ENCODE assay signal across 9 cellular contexts in the genomic region with DNA sequence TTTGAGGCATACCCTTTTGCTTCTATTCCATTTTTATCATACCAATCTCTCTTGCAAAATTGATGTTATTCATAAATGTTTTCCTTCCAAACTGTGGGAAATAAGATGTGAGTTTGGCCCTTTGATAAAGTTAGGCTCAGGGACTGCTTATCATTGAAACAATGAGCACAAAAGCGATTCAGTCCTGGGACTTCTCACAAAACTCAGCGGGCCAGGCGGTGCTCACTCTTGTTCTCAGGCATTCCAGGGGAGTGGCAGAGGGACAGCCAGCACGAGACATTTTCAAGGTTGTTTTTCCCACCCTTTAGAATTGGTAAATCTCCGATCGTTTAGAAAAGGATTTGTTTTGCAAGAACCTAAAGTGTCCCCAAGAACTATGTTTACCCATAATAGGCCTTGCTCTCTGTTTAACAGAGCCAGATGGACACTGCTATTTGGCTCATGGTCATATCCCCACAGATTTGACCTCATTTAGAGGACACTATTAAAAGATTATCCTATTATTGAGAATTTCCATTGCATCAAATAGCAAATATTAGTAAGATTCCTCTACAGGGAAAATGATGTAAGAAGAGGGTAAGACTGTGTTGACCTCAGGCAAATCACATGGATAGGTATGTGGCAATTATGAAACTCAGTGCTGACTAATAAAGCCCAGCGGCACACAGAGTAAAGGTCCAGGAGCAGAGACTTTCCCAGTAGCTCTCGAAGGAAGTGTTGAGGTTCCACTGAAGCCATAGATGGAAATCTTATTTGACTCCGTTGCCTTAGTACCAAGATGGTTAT.
A peak's percentile ranks its signal among the peaks of the same experiment; 100 is the strongest.
DNase-seq lines count a peak whose midpoint lies in the region; ATAC-seq lines count a peak whose summit lies in the region.
"Had no signal": no experiment of that assay in that cellular context is flagged by ENCODE, and none has a peak within 500 bp of the region (broad histone marks: within the 10 kb centered on the region; RNA-seq: fewer than 3 reads in every experiment).

No MANE protein-coding gene starts in this region.

- H3K27ac Mint-ChIP-seq in CD4-positive, alpha-beta memory T cell = peak overlapping the region in 5 of 7 donors; percentile 23 to 98 (median 85)
- peak overlapping the region in 8 of 9 donors; percentile 2 to 97 (median 72) for H3K27ac Mint-ChIP-seq in naive thymus-derived CD4-positive, alpha-beta T cell
- H3K27ac Mint-ChIP-seq: activated T-helper 1 cell treated with anti-CD3 and anti-CD28 coated beads, Interleukin-12 subunit alpha, Interleukin-12 subunit beta, Interleukin-2, Interleukin-4 antibody, amounts not matched to agents 30 ng/mL and 10 ng/mL and 1 ng/mL, durations not matched to agents 14 hours and 24 hours and 36 hours had no signal

- no peak overlapping the region for H3K27ac ChIP-seq in CD4-positive, alpha-beta memory T cell (ENCODE audit: low read depth, low read length)
- no peak overlapping the region for H3K27ac ChIP-seq in naive thymus-derived CD4-positive, alpha-beta T cell (ENCODE audit: low read depth, low read length)

- POLR2A ChIA-PET in CD4-positive, alpha-beta memory T cell (lab: Charles Lee; ENCODE audit: partially characterized antibody) = no interaction called here
- POLR2A ChIA-PET in naive thymus-derived CD4-positive, alpha-beta T cell (lab: Charles Lee) = no interaction called here

- H3K4me3 Mint-ChIP-seq in CD4-positive, alpha-beta memory T cell = peak overlapping the region in 2 of 8 donors; percentile 12 to 72
- peak overlapping the region in 4 of 10 donors; percentile 41 to 60 (median 56) for H3K4me3 Mint-ChIP-seq in naive thymus-derived CD4-positive, alpha-beta T cell
- H3K4me3 Mint-ChIP-seq: activated T-helper 1 cell treated with anti-CD3 and anti-CD28 coated beads, Interleukin-12 subunit alpha, Interleukin-12 subunit beta, Interleukin-2, Interleukin-4 antibody, amounts not matched to agents 30 ng/mL and 10 ng/mL and 1 ng/mL, durations not matched to agents 14 hours and 24 hours and 36 hours had no signal

- H3K4me3 ChIP-seq in CD4-positive, alpha-beta memory T cell (ENCODE audit: low read length in 2 of 2) = no peak overlapping the region
- no peak overlapping the region for H3K4me3 ChIP-seq in naive thymus-derived CD4-positive, alpha-beta T cell (ENCODE audit: low read length)

- peaks cover 0 to 7% (median 3%) of the 10 kb centered on the region in 4 donors for H3K4me1 Mint-ChIP-seq in CD4-positive, alpha-beta memory T cell
- peaks cover 0 to 5% (median 0%) of the 10 kb centered on the region in 7 donors for H3K4me1 Mint-ChIP-seq in naive thymus-derived CD4-positive, alpha-beta T cell

- CTCF ChIA-PET in CD4-positive, alpha-beta memory T cell (lab: Charles Lee; ENCODE audit: partially characterized antibody) = no interaction called here
- CTCF ChIA-PET in naive thymus-derived CD4-positive, alpha-beta T cell (lab: Charles Lee) = no interaction called here

- peaks cover 0 to 5% (median 2%) of the 10 kb centered on the region in 8 donors for H3K9me3 Mint-ChIP-seq in CD4-positive, alpha-beta memory T cell
- peaks cover 0 to 9% (median 0%) of the 10 kb centered on the region in 11 donors for H3K9me3 Mint-ChIP-seq in naive thymus-derived CD4-positive, alpha-beta T cell

- H3K27me3 Mint-ChIP-seq in CD4-positive, alpha-beta memory T cell = peaks cover 5 to 11% of the 10 kb centered on the region in 2 donors
- H3K27me3 Mint-ChIP-seq in naive thymus-derived CD4-positive, alpha-beta T cell = peaks cover 0 to 13% (median 1%) of the 10 kb centered on the region in 5 donors

- intact Hi-C loops in CD4-positive, alpha-beta memory T cell (cut with micrococcal nuclease) = no loop called here
- intact Hi-C loops in naive thymus-derived CD4-positive, alpha-beta T cell (cut with micrococcal nuclease) = no loop called here

- no peaks in the 10 kb centered on the region for H3K27me3 ChIP-seq in CD4-positive, alpha-beta memory T cell (ENCODE audit: insufficient read depth, low read length)
- H3K27me3 ChIP-seq in naive thymus-derived CD4-positive, alpha-beta T cell (ENCODE audit: control insufficient read depth in 2 of 2, insufficient read depth in 2 of 2, low read length in 2 of 2) = no peaks in the 10 kb centered on the region

- no peaks in the 10 kb centered on the region for H3K4me1 ChIP-seq in CD4-positive, alpha-beta memory T cell (ENCODE audit: insufficient read depth, low read length)
- H3K4me1 ChIP-seq in naive thymus-derived CD4-positive, alpha-beta T cell (ENCODE audit: control insufficient read depth in 2 of 2, insufficient read depth in 2 of 2, low read length in 2 of 2) = no peaks in the 10 kb centered on the region

- no peaks in the 10 kb centered on the region for H3K36me3 ChIP-seq in CD4-positive, alpha-beta memory T cell (ENCODE audit: insufficient read depth, low read length)
- H3K36me3 ChIP-seq in naive thymus-derived CD4-positive, alpha-beta T cell (ENCODE audit: control insufficient read depth in 2 of 3, insufficient read depth in 3 of 3, low read length in 3 of 3) = no peaks in the 10 kb centered on the region

- H3K9me3 ChIP-seq in CD4-positive, alpha-beta memory T cell (ENCODE audit: control insufficient read depth in 1 of 2, low read length in 2 of 2) = no peaks in the 10 kb centered on the region
- H3K9me3 ChIP-seq in naive thymus-derived CD4-positive, alpha-beta T cell (ENCODE audit: control insufficient read depth in 2 of 3, low read length in 3 of 3) = no peaks in the 10 kb centered on the region

- peak; percentile 20 for ATAC-seq in naive thymus-derived CD4-positive, alpha-beta T cell
- ATAC-seq in HG03342 (IDR thresholded peaks at IDR 0.05; ENCODE audit: unreplicated experiment) = no peak

- H3K36me3 Mint-ChIP-seq in CD4-positive, alpha-beta memory T cell = peaks cover 0 to 2% of the 10 kb centered on the region in 2 donors
- H3K36me3 Mint-ChIP-seq in naive thymus-derived CD4-positive, alpha-beta T cell = peaks cover 0 to 5% (median 0%) of the 10 kb centered on the region in 5 donors

- peak in 4 of 5 donors; percentile 22 to 66 (median 28) for DNase-seq in CD4-positive, alpha-beta memory T cell
- peak; percentile 91 for DNase-seq in NCI-H460 (ENCODE audit: extremely low read depth, low read depth)
- DNase-seq in dermis blood vessel endothelial cell = peak; percentile 40
- DNase-seq in naive thymus-derived CD4-positive, alpha-beta T cell = peak in 6 of 9 donors; percentile 5 to 59 (median 32)
- DNase-seq in putamen (ENCODE audit: low spot score) = no peak
- no peak for DNase-seq in activated CD4-positive, alpha-beta T cell treated with anti-CD3 and anti-CD28 coated beads for 4 hours
- no peak for DNase-seq in NCI-H1930 (lab: John Stamatoyannopoulos, UW)

Comparison
In these comparisons a context has a peak if more than half of its experiments do, and no peak if none do; other contexts are left out.
1. DNase-seq: peak in CD4-positive, alpha-beta memory T cell (4 of 5), NCI-H460 (single experiment), dermis blood vessel endothelial cell (single experiment) and naive thymus-derived CD4-positive, alpha-beta T cell (6 of 9); none in putamen (single experiment), activated CD4-positive, alpha-beta T cell treated with anti-CD3 and anti-CD28 coated beads for 4 hours (0 of 2) and NCI-H1930 (0 of 2).